ENCODE assay signal across 8 cellular contexts in the genomic region with DNA sequence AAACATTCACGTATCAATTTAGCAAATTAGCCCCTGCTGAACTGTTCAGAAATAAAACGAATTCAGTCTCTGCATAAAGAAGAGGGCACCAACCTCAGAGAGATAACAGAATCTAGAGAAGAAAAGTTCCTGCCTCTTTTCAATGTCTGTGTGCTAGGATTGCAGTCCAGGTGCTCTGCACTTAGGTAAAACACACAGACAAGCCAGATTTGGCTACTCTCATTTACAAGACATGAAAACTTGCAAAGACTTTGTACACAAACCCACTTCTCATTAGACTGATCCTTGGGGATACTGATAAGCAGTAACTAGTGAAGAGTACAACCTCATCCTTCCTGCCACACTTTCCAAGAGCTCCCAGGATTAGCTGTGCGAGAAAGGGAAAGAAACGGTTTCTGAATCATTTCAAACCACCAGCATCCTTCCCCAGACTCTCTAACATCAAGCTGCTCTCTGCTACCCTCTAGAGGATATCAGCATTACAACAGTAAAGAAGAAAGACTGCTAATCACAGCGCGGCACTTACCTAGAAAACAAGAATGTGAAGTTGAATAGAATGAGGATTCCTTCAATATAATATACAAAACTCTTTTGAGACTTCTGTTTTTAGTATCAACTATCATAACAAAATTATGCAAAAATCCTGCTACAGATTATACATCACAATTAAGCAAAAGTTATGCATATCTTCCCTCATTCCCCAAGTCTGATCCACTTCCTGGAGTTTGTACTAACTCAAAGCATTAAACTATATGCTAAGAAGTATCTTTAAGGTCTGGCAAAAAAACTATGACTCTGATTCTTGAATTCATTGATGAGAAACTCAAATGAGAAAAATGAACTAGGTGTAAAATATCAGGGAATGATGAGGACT.
DNase-seq lines count a peak whose midpoint lies in the region; ATAC-seq and TF ChIP-seq lines count a peak whose summit lies in the region.

No MANE protein-coding gene starts in this region.

- H3K4me3 Mint-ChIP-seq in activated CD4-positive, alpha-beta T cell treated with anti-CD3 and anti-CD28 coated beads, Interleukin-2, amount 10 ng/mL, durations not matched to agents 24 days and 14 days, result no peak overlapping the region

- H3K9me3 ChIP-seq in OCI-LY7 (ENCODE audit: low read length), result no peaks in the 10 kb centered on the region

- CTCF ChIA-PET in OCI-LY7 (lab: Charles Lee; ENCODE audit: unreplicated experiment), result no interaction called here

- no peaks in the 10 kb centered on the region for H3K9me3 Mint-ChIP-seq in activated CD4-positive, alpha-beta T cell treated with anti-CD3 and anti-CD28 coated beads, Interleukin-2, amount 10 ng/mL, durations not matched to agents 24 days and 14 days

- no peak overlapping the region for H3K4me3 ChIP-seq in OCI-LY7 (ENCODE audit: low read depth, low read length, poor library complexity, severe bottlenecking)
- peak overlapping the region in 21 of 59 donors; percentile 3 to 47 (median 27) for H3K4me3 ChIP-seq in dorsolateral prefrontal cortex

- TF ChIP-seq CTCF in OCI-LY7 (conservative IDR thresholded peaks at IDR 0.05; ENCODE audit: low read length) (peak; percentile 86), dorsolateral prefrontal cortex (IDR thresholded peaks at IDR 0.05 in 54 of 56, conservative IDR thresholded peaks at IDR 0.05 in 2 of 56; ENCODE audit: low read depth in 1 of 56, partially characterized antibody in 56 of 56) (peak; percentile 65 to 95 (median 86))

- H3K27me3 Mint-ChIP-seq in activated CD4-positive, alpha-beta T cell treated with anti-CD3 and anti-CD28 coated beads, Interleukin-2, amount 10 ng/mL, durations not matched to agents 24 days and 14 days, result no peaks in the 10 kb centered on the region

- H3K27ac Mint-ChIP-seq in activated CD4-positive, alpha-beta T cell treated with anti-CD3 and anti-CD28 coated beads, Interleukin-2, amount 10 ng/mL, durations not matched to agents 24 days and 14 days, result no peak overlapping the region

- no peaks in the 10 kb centered on the region for H3K4me1 Mint-ChIP-seq in activated CD4-positive, alpha-beta T cell treated with anti-CD3 and anti-CD28 coated beads, Interleukin-2, amount 10 ng/mL, durations not matched to agents 24 days and 14 days

- H3K36me3 ChIP-seq in OCI-LY7 (ENCODE audit: insufficient read depth, low read length), result no peaks in the 10 kb centered on the region

- ATAC-seq in GM21526 (IDR thresholded peaks at IDR 0.05; ENCODE audit: low FRiP score, unreplicated experiment) (peak; percentile 95), HG03565 (IDR thresholded peaks at IDR 0.05; ENCODE audit: unreplicated experiment) (peak; percentile 97)

- H4K20me1 ChIP-seq in OCI-LY7 (ENCODE audit: insufficient read depth, low read length), result no peaks in the 10 kb centered on the region

- H3K27ac ChIP-seq in OCI-LY7 (ENCODE audit: low read depth, low read length, poor library complexity, severe bottlenecking), result no peak overlapping the region
- peak overlapping the region in 3 of 59 donors; percentile 12 to 57 (median 18) for H3K27ac ChIP-seq in dorsolateral prefrontal cortex

- no peak overlapping the region for H3K4me2 ChIP-seq in OCI-LY7 (ENCODE audit: low read length)

- no peaks in the 10 kb centered on the region for H3K79me2 ChIP-seq in OCI-LY7 (ENCODE audit: insufficient read depth, low read depth, low read length)

- H3K9me2 ChIP-seq in OCI-LY7 (ENCODE audit: insufficient read depth, low read length), result no peaks in the 10 kb centered on the region

- H3K27me3 ChIP-seq in dorsolateral prefrontal cortex, result no peaks in the 10 kb centered on the region

- no peak overlapping the region for H2AFZ ChIP-seq in OCI-LY7 (ENCODE audit: low read length)

- no TSS peak for BruUV-seq in OCI-LY7 (replicated peaks; lab: Mats Ljungman, UMichigan)

- no peaks in the 10 kb centered on the region for H3K36me3 Mint-ChIP-seq in activated CD4-positive, alpha-beta T cell treated with anti-CD3 and anti-CD28 coated beads, Interleukin-2, amount 10 ng/mL, durations not matched to agents 24 days and 14 days (ENCODE audit: low read depth)

- POLR2A ChIA-PET in OCI-LY7 (lab: Charles Lee), result interaction anchor here (1.0 kb wide), 1 partner anchor 37 kb away, joined by 3 read pairs; no protein-coding TSS in a partner anchor

- intact Hi-C loops in activated CD4-positive, alpha-beta T cell treated with anti-CD3 and anti-CD28 coated beads, Interleukin-2, amount 10 ng/mL, durations not matched to agents 24 days and 14 days (cut with micrococcal nuclease), result loop anchor here (5.0 kb wide), 1 partner anchor 1200 kb away; no protein-coding TSS in a partner anchor
- intact Hi-C loops in OCI-LY7 (cut with micrococcal nuclease; ENCODE audit: unreplicated experiment) (no loop called here), dorsolateral prefrontal cortex (cut with DNase I) (loop anchor here (2.0 to 10.0 kb wide), 5 partner anchors 57 to 1197 kb away; no protein-coding TSS in a partner anchor)

- H3K4me1 ChIP-seq in OCI-LY7 (ENCODE audit: insufficient read depth, low read length, poor library complexity, severe bottlenecking), result no peaks in the 10 kb centered on the region

- DNase-seq in activated CD4-positive, alpha-beta T cell treated with anti-CD3 and anti-CD28 coated beads, Interleukin-2, amount 10 ng/mL, durations not matched to agents 24 days and 14 days, result peak; percentile 70
- DNase-seq in activated CD4-positive, alpha-beta T cell treated with anti-CD3 and anti-CD28 coated beads for 4 hours, result no peak
- DNase-seq in OCI-LY7 (ENCODE audit: low spot score), result peak; percentile 49
- DNase-seq in dorsolateral prefrontal cortex, result peak in 1 of 10 donors; percentile 37
- peak; percentile 64 to 71 for DNase-seq in lung microvascular endothelial cell (ENCODE audit: low read depth in 2 of 2)
- no peak for DNase-seq in effector CD8-positive, alpha-beta T cell (lab: John Stamatoyannopoulos, UW)

Comparison
In these comparisons a context has a peak if more than half of its experiments do, and no peak if none do; other contexts are left out.
1. DNase-seq: peak in activated CD4-positive, alpha-beta T cell treated with anti-CD3 and anti-CD28 coated beads, Interleukin-2, amount 10 ng/mL, durations not matched to agents 24 days and 14 days (single experiment), OCI-LY7 (single experiment) and lung microvascular endothelial cell (2 of 2); none in activated CD4-positive, alpha-beta T cell treated with anti-CD3 and anti-CD28 coated beads for 4 hours (0 of 2) and effector CD8-positive, alpha-beta T cell (single experiment).